11 cellular contexts compared by ENCODE assay signal in the genomic region with DNA sequence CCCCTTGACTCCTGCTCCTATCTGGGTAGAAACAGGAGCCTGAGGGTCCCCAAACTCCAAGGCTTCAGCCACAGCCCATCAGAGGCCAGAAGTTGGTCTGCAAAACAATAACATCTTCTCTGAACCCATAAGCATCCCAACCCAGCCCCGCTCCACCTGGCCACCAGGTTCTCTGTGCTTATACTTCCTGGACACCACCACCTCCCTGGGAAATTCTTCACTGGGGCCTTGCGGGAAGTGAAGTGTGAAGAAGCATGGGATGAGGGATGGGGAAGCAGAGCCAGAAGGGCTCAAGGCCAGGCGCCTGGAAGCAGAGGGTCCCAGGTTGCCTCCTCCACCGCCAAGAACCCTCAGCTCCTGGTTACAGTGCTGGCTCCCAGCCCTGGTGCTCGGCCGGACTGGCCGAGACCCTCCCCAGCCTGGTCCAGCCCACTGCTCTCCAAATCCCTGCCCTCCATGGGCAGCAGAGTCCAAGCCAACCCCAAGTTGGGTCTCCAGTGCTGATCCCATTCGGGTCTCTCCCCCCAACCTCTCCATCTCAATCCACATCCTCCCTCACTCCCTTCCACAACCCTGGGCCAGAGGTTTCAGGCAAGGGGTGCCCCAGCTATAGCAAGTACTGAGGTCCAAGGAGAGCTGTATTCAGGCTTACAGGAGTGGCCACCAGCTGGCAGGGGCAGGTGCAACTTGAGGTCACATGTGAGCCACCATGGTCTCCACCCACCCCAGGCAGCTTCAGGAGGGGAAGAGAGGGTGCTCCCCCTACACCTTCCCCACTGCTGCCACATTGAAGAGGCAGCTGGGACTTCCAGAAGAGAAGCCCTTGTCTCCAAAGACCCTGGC.
DNase-seq lines count a peak whose midpoint lies in the region; TF ChIP-seq lines count a peak whose summit lies in the region.
"Had no signal": no experiment of that assay in that cellular context is flagged by ENCODE, and none has a peak within 500 bp of the region (broad histone marks: within the 10 kb centered on the region; RNA-seq: fewer than 3 reads in every experiment).

No MANE protein-coding gene starts in this region.

- TF ChIP-seq POLR2A in spleen (IDR thresholded peaks at IDR 0.05) = no peak

- peak overlapping the region; percentile 64 to 96 for H3K4me3 ChIP-seq in cardiac fibroblast (replicated peaks in 1 of 2; ENCODE audit: low read depth in 2 of 2, low read length in 2 of 2)
- H3K4me3 ChIP-seq in liver (ENCODE audit: low read depth in 1 of 3, low read length in 3 of 3) = peak overlapping the region; percentile 61 to 99 (median 85)
- H3K4me3 ChIP-seq in spleen = peak overlapping the region; percentile 53 to 83 (median 61)
- H3K4me3 ChIP-seq: SK-N-MC had no signal

- no peaks in the 10 kb centered on the region for H3K9me3 ChIP-seq in liver (ENCODE audit: control insufficient read depth in 4 of 4, low read length in 3 of 4)
- H3K9me3 ChIP-seq in spleen = no peaks in the 10 kb centered on the region
- H3K9me3 ChIP-seq: neutrophil had no signal

- DNase-seq in DMS79 treated with DMSO at 0.1 percent for 48 hours (lab: John Stamatoyannopoulos, UW) (peak; percentile 26), cardiac fibroblast (ENCODE audit: low read depth in 2 of 2) (no peak), spleen (peak; percentile 72), HuH-7.5 (ENCODE audit: low spot score) (no peak), NCI-H69 (lab: John Stamatoyannopoulos, UW) (no peak), Kasumi-1 (lab: John Stamatoyannopoulos, UW) (no peak), cerebellar nuclear complex (lab: John Stamatoyannopoulos, UW) (no peak)
- DNase-seq: activated CD4-positive, alpha-beta memory T cell treated with anti-CD3 and anti-CD28 coated beads for 36 hours had no signal

- H3K4me1 ChIP-seq in liver (ENCODE audit: control insufficient read depth in 4 of 4, insufficient read depth in 4 of 4, low read length in 3 of 4) (peaks cover 25 to 54% (median 52%) of the 10 kb centered on the region in 4 donors), spleen (peaks cover 8 to 77% (median 34%) of the 10 kb centered on the region in 6 donors)

- intact Hi-C loops in spleen (cut with DNase I; ENCODE audit: low total_unique reads) = no loop called here

- H3K9ac ChIP-seq in liver (ENCODE audit: low read depth in 1 of 2, low read length in 2 of 2) = peak overlapping the region; percentile 45 to 67

- H3K27me3 ChIP-seq in liver (ENCODE audit: control insufficient read depth in 4 of 4, insufficient read depth in 4 of 4, low read length in 3 of 4) (no peaks in the 10 kb centered on the region), spleen (replicated peaks in 1 of 7) (peaks cover 0 to 22% (median 0%) of the 10 kb centered on the region in 7 donors)

- peak overlapping the region; percentile 93 to 99 for H3K27ac ChIP-seq in liver (ENCODE audit: low read depth in 1 of 2, low read length in 2 of 2)
- H3K27ac ChIP-seq in spleen = peak overlapping the region; percentile 56 to 86 (median 80)
- H3K27ac ChIP-seq: neutrophil, SK-N-MC had no signal

- TF ChIP-seq RAD21 in liver (IDR thresholded peaks at IDR 0.05) = no peak

- TF ChIP-seq CTCF in cardiac fibroblast (IDR thresholded peaks at IDR 0.05; ENCODE audit: low read depth, low read length) (no peak), liver (IDR thresholded peaks at IDR 0.05; ENCODE audit: low read depth, low read length, missing input control) (no peak), spleen (IDR thresholded peaks at IDR 0.05 in 8 of 11, conservative IDR thresholded peaks at IDR 0.05 in 3 of 11) (no peak)

- H3K36me3 ChIP-seq in liver (ENCODE audit: control insufficient read depth in 4 of 4, insufficient read depth in 3 of 4, low read depth in 1 of 4, low read length in 3 of 4) (no peaks in the 10 kb centered on the region), spleen (no peaks in the 10 kb centered on the region)
- H3K36me3 ChIP-seq: neutrophil had no signal

- 31% methylated on average over 8 of the region's 8 CpGs for WGBS in liver
- WGBS in spleen, 5 donors = 50 to 84% (median 67%) methylated on average over 5 to 8 of the region's 8 CpGs

TF ChIP-seq in liver, 16 proteins besides CTCF, POLR2A, EP300 and RAD21:
- TF ChIP-seq JUND (IDR thresholded peaks at IDR 0.05) = no peak
- TF ChIP-seq HNF4G (IDR thresholded peaks at IDR 0.05) = no peak
- no peak for TF ChIP-seq HNF4A (conservative IDR thresholded peaks at IDR 0.05)
- TF ChIP-seq, protein P1, sequence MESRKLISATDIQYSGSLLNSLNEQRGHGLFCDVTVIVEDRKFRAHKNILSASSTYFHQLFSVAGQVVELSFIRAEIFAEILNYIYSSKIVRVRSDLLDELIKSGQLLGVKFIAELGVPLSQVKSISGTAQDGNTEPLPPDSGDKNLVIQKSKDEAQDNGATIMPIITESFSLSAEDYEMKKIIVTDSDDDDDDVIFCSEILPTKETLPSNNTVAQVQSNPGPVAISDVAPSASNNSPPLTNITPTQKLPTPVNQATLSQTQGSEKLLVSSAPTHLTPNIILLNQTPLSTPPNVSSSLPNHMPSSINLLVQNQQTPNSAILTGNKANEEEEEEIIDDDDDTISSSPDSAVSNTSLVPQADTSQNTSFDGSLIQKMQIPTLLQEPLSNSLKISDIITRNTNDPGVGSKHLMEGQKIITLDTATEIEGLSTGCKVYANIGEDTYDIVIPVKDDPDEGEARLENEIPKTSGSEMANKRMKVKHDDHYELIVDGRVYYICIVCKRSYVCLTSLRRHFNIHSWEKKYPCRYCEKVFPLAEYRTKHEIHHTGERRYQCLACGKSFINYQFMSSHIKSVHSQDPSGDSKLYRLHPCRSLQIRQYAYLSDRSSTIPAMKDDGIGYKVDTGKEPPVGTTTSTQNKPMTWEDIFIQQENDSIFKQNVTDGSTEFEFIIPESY (IDR thresholded peaks at IDR 0.05) = no peak
- no peak for TF ChIP-seq EGR1 (IDR thresholded peaks at IDR 0.05; ENCODE audit: low read depth in 2 of 2)
- no peak for TF ChIP-seq GABPA (IDR thresholded peaks at IDR 0.05 in 1 of 2, conservative IDR thresholded peaks at IDR 0.05 in 1 of 2)
- no peak for TF ChIP-seq YY1 (IDR thresholded peaks at IDR 0.05)
- no peak for TF ChIP-seq FOXA2 (IDR thresholded peaks at IDR 0.05)
- no peak for TF ChIP-seq NR2F2 (IDR thresholded peaks at IDR 0.05)
- TF ChIP-seq FOXA1 (IDR thresholded peaks at IDR 0.05) = no peak

Comparison
In these comparisons a context has a peak if more than half of its experiments do, and no peak if none do; other contexts are left out.
1. DNase-seq: peak in DMS79 treated with DMSO at 0.1 percent for 48 hours (single experiment) and spleen (single experiment); none in cardiac fibroblast (0 of 2), HuH-7.5 (single experiment), NCI-H69 (single experiment), Kasumi-1 (0 of 2) and cerebellar nuclear complex (0 of 2).
2. Peak in every context shown above with its lines, with median percentiles within 50 percentile points of each other: H3K4me3 ChIP-seq.